ENCODE assay signal across 9 cellular contexts in the genomic region with DNA sequence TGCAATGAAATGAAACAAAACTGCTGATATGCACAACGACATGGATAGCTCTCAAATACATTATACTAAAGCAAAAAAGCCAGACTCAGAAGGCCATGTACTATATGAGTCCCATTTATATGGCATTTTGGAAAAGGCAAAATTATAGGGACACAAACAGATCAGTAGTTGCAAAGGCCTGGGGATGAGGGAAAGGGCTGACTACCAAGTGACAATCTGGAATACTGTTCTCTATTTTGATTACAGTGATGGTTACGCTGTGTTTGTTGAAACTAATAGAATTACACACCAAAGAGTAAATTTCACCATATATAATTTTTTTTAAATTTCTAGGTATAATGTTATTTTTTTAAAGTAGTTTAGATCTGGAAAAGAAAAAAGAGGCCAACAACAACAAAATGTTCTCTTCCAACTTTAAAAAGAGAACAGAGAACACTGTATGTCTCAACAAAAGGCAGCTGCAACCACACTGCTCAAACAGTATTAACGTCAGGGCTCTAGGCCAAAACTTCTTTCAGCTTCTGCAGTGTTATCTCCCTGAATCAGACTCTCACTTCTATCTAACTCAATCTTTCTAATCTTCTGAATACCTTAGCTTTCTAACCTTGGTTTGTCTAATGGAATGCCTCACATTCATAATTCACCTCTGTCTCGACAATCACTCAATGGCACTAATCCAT.
DNase-seq lines count a peak whose midpoint lies in the region; ATAC-seq and TF ChIP-seq lines count a peak whose summit lies in the region.
"Had no signal": no experiment of that assay in that cellular context is flagged by ENCODE, and none has a peak within 500 bp of the region (broad histone marks: within the 10 kb centered on the region; RNA-seq: fewer than 3 reads in every experiment).

No MANE protein-coding gene starts in this region.

- TF ChIP-seq CTCF in mammary epithelial cell (conservative IDR thresholded peaks at IDR 0.05 in 1 of 2, IDR thresholded peaks at IDR 0.05 in 1 of 2; ENCODE audit: extremely low read depth in 1 of 2, insufficient read depth in 1 of 2, low read depth in 1 of 2, low read length in 2 of 2) = no peak

- intact Hi-C loops in mammary epithelial cell (cut with micrococcal nuclease) = no loop called here

- ATAC-seq in HG03159 (IDR thresholded peaks at IDR 0.05; ENCODE audit: unreplicated experiment) (peak; percentile 58), naive B cell (ENCODE audit: low read depth in 2 of 2) (no peak)
- ATAC-seq in stimulated activated naive CD8-positive, alpha-beta T cell treated with anti-CD3 and anti-CD28 coated beads, Interleukin-15, Interleukin-2, amounts not matched to agents 100 U/mL and 50 U/mL, for 24 hours = no peak
- ATAC-seq in activated CD8-positive, alpha-beta memory T cell treated with anti-CD3 and anti-CD28 coated beads, Interleukin-2, amount 10 ng/mL, durations not matched to agents 7 days and 5 days = no peak

- no peak overlapping the region for H3K4me3 ChIP-seq in CD8-positive, alpha-beta memory T cell (ENCODE audit: low read length)
- H3K4me3 ChIP-seq in mammary epithelial cell (replicated peaks in 1 of 3; ENCODE audit: insufficient read depth in 1 of 3, low read depth in 2 of 3, low read length in 3 of 3) = no peak overlapping the region

- H3K79me2 ChIP-seq in mammary epithelial cell (ENCODE audit: insufficient read depth, low read length) = peaks cover 70% of the 10 kb centered on the region

- H3K4me1 Mint-ChIP-seq in CD8-positive, alpha-beta memory T cell = peaks cover 52 to 75% (median 72%) of the 10 kb centered on the region in 3 donors
- peaks cover 25 to 56% (median 30%) of the 10 kb centered on the region in 3 donors for H3K4me1 Mint-ChIP-seq in naive B cell
- H3K4me1 Mint-ChIP-seq in activated CD8-positive, alpha-beta memory T cell treated with anti-CD3 and anti-CD28 coated beads, Interleukin-2, amount 10 ng/mL, durations not matched to agents 7 days and 5 days = peaks cover 5% of the 10 kb centered on the region

- 55% methylated on average over 4 of the region's 4 CpGs for WGBS in mammary epithelial cell (ENCODE audit: low coverage, missing lambda C conversion rate)

- in situ Hi-C loops in mammary epithelial cell (cut with MboI; ENCODE audit: low sequenced_read_pairs in 2 of 2) = no loop called here

- dilution Hi-C loops in mammary epithelial cell (cut with HindIII; ENCODE audit: low sequenced_read_pairs) = no loop called here

- H3K36me3 Mint-ChIP-seq in CD8-positive, alpha-beta memory T cell = peaks cover 4 to 44% (median 25%) of the 10 kb centered on the region in 3 donors
- H3K36me3 Mint-ChIP-seq in naive B cell = peaks cover 0 to 16% of the 10 kb centered on the region in 2 donors
- peaks cover 47% of the 10 kb centered on the region for H3K36me3 Mint-ChIP-seq in activated CD8-positive, alpha-beta memory T cell treated with anti-CD3 and anti-CD28 coated beads, Interleukin-2, amount 10 ng/mL, durations not matched to agents 7 days and 5 days

- H3K9me3 ChIP-seq in CD8-positive, alpha-beta memory T cell (ENCODE audit: low read length) = no peaks in the 10 kb centered on the region
- H3K9me3 ChIP-seq in mammary epithelial cell (replicated peaks; ENCODE audit: insufficient read depth, low read length) = no peaks in the 10 kb centered on the region

- peak overlapping the region in 5 of 8 donors; percentile 3 to 64 (median 41) for H3K27ac Mint-ChIP-seq in CD8-positive, alpha-beta memory T cell
- peak overlapping the region; percentile 4 to 43 (median 16) for H3K27ac Mint-ChIP-seq in naive B cell
- no peak overlapping the region for H3K27ac Mint-ChIP-seq in activated CD8-positive, alpha-beta memory T cell treated with anti-CD3 and anti-CD28 coated beads, Interleukin-2, amount 10 ng/mL, durations not matched to agents 7 days and 5 days

- H3K9ac ChIP-seq in mammary epithelial cell (ENCODE audit: insufficient read depth, low read length) = no peak overlapping the region

- H3K4me1 ChIP-seq in CD8-positive, alpha-beta memory T cell (ENCODE audit: insufficient read depth, low read length) = peaks cover 16% of the 10 kb centered on the region
- peaks cover 3% of the 10 kb centered on the region for H3K4me1 ChIP-seq in mammary epithelial cell (ENCODE audit: insufficient read depth, low read length)

- no peaks in the 10 kb centered on the region for H4K20me1 ChIP-seq in mammary epithelial cell (ENCODE audit: insufficient read depth, low read length)

- DNase-seq in CD8-positive, alpha-beta memory T cell = no peak
- DNase-seq in mammary epithelial cell = peak; percentile 42
- no peak for DNase-seq in naive B cell
- no peak for DNase-seq in activated CD8-positive, alpha-beta memory T cell treated with anti-CD3 and anti-CD28 coated beads, Interleukin-2, amount 50 U/mL, for 48 hours
- no peak for DNase-seq in stimulated activated naive CD8-positive, alpha-beta T cell treated with anti-CD3 and anti-CD28 coated beads, Interleukin-15, Interleukin-2, amounts not matched to agents 100 U/mL and 50 U/mL, for 24 hours
- DNase-seq in activated CD8-positive, alpha-beta memory T cell treated with anti-CD3 and anti-CD28 coated beads, Interleukin-2, amount 10 ng/mL, durations not matched to agents 7 days and 5 days = no peak
- DNase-seq in UCSD-AML1 (lab: John Stamatoyannopoulos, UW; ENCODE audit: unreplicated experiment) = no peak
- DNase-seq: NCI-H526 had no signal

- POLR2A ChIA-PET in CD8-positive, alpha-beta memory T cell (lab: Charles Lee) = no interaction called here

- H3K9me3 Mint-ChIP-seq in CD8-positive, alpha-beta memory T cell = no peaks in the 10 kb centered on the region
- peaks cover 0 to 3% (median 0%) of the 10 kb centered on the region in 7 donors for H3K9me3 Mint-ChIP-seq in naive B cell
- no peaks in the 10 kb centered on the region for H3K9me3 Mint-ChIP-seq in activated CD8-positive, alpha-beta memory T cell treated with anti-CD3 and anti-CD28 coated beads, Interleukin-2, amount 10 ng/mL, durations not matched to agents 7 days and 5 days (ENCODE audit: low read depth)

- H3K27me3 ChIP-seq in CD8-positive, alpha-beta memory T cell (ENCODE audit: insufficient read depth, low read length, poor library complexity, severe bottlenecking) = no peaks in the 10 kb centered on the region
- H3K27me3 ChIP-seq in mammary epithelial cell (ENCODE audit: insufficient read depth, low read length) = no peaks in the 10 kb centered on the region

- peaks cover 5% of the 10 kb centered on the region for H3K36me3 ChIP-seq in CD8-positive, alpha-beta memory T cell (ENCODE audit: insufficient read depth, low read length)
- H3K36me3 ChIP-seq in mammary epithelial cell (ENCODE audit: insufficient read depth, low read length) = peaks cover 6% of the 10 kb centered on the region

- H2AFZ ChIP-seq in mammary epithelial cell (ENCODE audit: low read depth, low read length) = no peak overlapping the region

- CTCF ChIA-PET in CD8-positive, alpha-beta memory T cell (lab: Charles Lee) = no interaction called here
- CTCF ChIA-PET in mammary epithelial cell (lab: Charles Lee; ENCODE audit: low non-redundant PET) = no interaction called here
- CTCF ChIA-PET in activated CD8-positive, alpha-beta memory T cell treated with anti-CD3 and anti-CD28 coated beads, Interleukin-2, amount 10 ng/mL, durations not matched to agents 7 days and 5 days (lab: Charles Lee) = interaction anchor here (0.9 kb wide), 1 partner anchor 746 kb away, joined by 3 read pairs; no protein-coding TSS in a partner anchor

- no peaks in the 10 kb centered on the region for H3K27me3 Mint-ChIP-seq in CD8-positive, alpha-beta memory T cell
- H3K27me3 Mint-ChIP-seq in naive B cell = no peaks in the 10 kb centered on the region
- no peaks in the 10 kb centered on the region for H3K27me3 Mint-ChIP-seq in activated CD8-positive, alpha-beta memory T cell treated with anti-CD3 and anti-CD28 coated beads, Interleukin-2, amount 10 ng/mL, durations not matched to agents 7 days and 5 days

- BruUV-seq in mammary epithelial cell (replicated peaks; lab: Mats Ljungman, UMichigan) = no TSS peak

- H3K4me3 Mint-ChIP-seq in CD8-positive, alpha-beta memory T cell = no peak overlapping the region
- H3K4me3 Mint-ChIP-seq in naive B cell = no peak overlapping the region
- no peak overlapping the region for H3K4me3 Mint-ChIP-seq in activated CD8-positive, alpha-beta memory T cell treated with anti-CD3 and anti-CD28 coated beads, Interleukin-2, amount 10 ng/mL, durations not matched to agents 7 days and 5 days

- H3K4me2 ChIP-seq in mammary epithelial cell (ENCODE audit: insufficient read depth, low read depth, low read length) = no peak overlapping the region

- H3K27ac ChIP-seq in CD8-positive, alpha-beta memory T cell (ENCODE audit: low read depth, low read length) = no peak overlapping the region
- no peak overlapping the region for H3K27ac ChIP-seq in mammary epithelial cell (ENCODE audit: insufficient read depth, low read depth, low read length)
